In genomic region chr3:127064391-127065137, GRCh38 we compare ENCODE assay signal across 11 cellular contexts.
DNase-seq lines count a peak whose midpoint lies in the region; ATAC-seq and TF ChIP-seq lines count a peak whose summit lies in the region.
"Had no signal": no experiment of that assay in that cellular context is flagged by ENCODE, and none has a peak within 500 bp of the region (broad histone marks: within the 10 kb centered on the region; RNA-seq: fewer than 3 reads in every experiment).

No MANE protein-coding gene starts in this region.

- no peak overlapping the region for H3K4me3 Mint-ChIP-seq in type B pancreatic cell
- H3K4me3 Mint-ChIP-seq: effector memory CD8-positive, alpha-beta T cell had no signal

- DNase-seq in H4 (ENCODE audit: low spot score), result peak; percentile 44
- DNase-seq in RPMI7951 (ENCODE audit: low read depth), result peak; percentile 84
- peak; percentile 84 for DNase-seq in fibroblast of mammary gland (ENCODE audit: low read depth)
- peak; percentile 56 for DNase-seq in retinal pigment epithelial cell (ENCODE audit: low read depth)
- no peak for DNase-seq in suprapubic skin (ENCODE audit: low spot score in 2 of 2)
- DNase-seq in type B pancreatic cell (ENCODE audit: extremely low spot score, unreplicated experiment), result no peak
- DNase-seq: effector memory CD8-positive, alpha-beta T cell; NCI-H2029; small intestine; T-helper 2 cell had no signal

- H3K9me3 Mint-ChIP-seq in type B pancreatic cell, result no peaks in the 10 kb centered on the region
- H3K9me3 Mint-ChIP-seq: effector memory CD8-positive, alpha-beta T cell had no signal

- no peaks in the 10 kb centered on the region for H3K36me3 ChIP-seq in suprapubic skin

- no peak overlapping the region for H3K27ac Mint-ChIP-seq in type B pancreatic cell
- H3K27ac Mint-ChIP-seq: effector memory CD8-positive, alpha-beta T cell had no signal

- TF ChIP-seq POLR2A in suprapubic skin (IDR thresholded peaks at IDR 0.05), result no peak

- no peaks in the 10 kb centered on the region for H3K9me3 ChIP-seq in suprapubic skin

- H3K4me1 Mint-ChIP-seq in type B pancreatic cell (ENCODE audit: unreplicated experiment), result peaks cover 4% of the 10 kb centered on the region

- ATAC-seq in HG03565 (IDR thresholded peaks at IDR 0.05; ENCODE audit: unreplicated experiment), result no peak
- ATAC-seq: effector memory CD8-positive, alpha-beta T cell had no signal

- no peak for TF ChIP-seq EP300 in suprapubic skin (IDR thresholded peaks at IDR 0.05)

- H3K4me3 ChIP-seq in fibroblast of mammary gland (ENCODE audit: control insufficient read depth, low read depth, low read length), result no peak overlapping the region
- no peak overlapping the region for H3K4me3 ChIP-seq in retinal pigment epithelial cell (ENCODE audit: low read length)
- no peak overlapping the region for H3K4me3 ChIP-seq in suprapubic skin

- TF ChIP-seq CTCF in fibroblast of mammary gland (conservative IDR thresholded peaks at IDR 0.05; ENCODE audit: control insufficient read depth, insufficient read depth, low read depth, low read length), result no peak
- TF ChIP-seq CTCF in retinal pigment epithelial cell (conservative IDR thresholded peaks at IDR 0.05; ENCODE audit: low read depth, low read length), result no peak
- TF ChIP-seq CTCF in suprapubic skin (IDR thresholded peaks at IDR 0.05), result no peak
- no peak for TF ChIP-seq CTCF in type B pancreatic cell (conservative IDR thresholded peaks at IDR 0.05)

- no peaks in the 10 kb centered on the region for H3K36me3 Mint-ChIP-seq in type B pancreatic cell

- peaks cover 8% of the 10 kb centered on the region for H3K27me3 ChIP-seq in suprapubic skin

- H3K4me1 ChIP-seq in suprapubic skin, result peaks cover 21% of the 10 kb centered on the region

- H3K27ac ChIP-seq in suprapubic skin, result no peak overlapping the region

- peaks cover 3% of the 10 kb centered on the region for H3K27me3 Mint-ChIP-seq in type B pancreatic cell

- WGBS in suprapubic skin, result 88% methylated on average over 16 of the region's 16 CpGs

Comparison
In these comparisons a context has a peak if more than half of its experiments do, and no peak if none do; other contexts are left out.
1. DNase-seq: peak in H4 (single experiment), RPMI7951 (single experiment), fibroblast of mammary gland (single experiment) and retinal pigment epithelial cell (single experiment); none in suprapubic skin (0 of 2) and type B pancreatic cell (single experiment).